ENCODE assay signal across 10 cellular contexts in the genomic region with DNA sequence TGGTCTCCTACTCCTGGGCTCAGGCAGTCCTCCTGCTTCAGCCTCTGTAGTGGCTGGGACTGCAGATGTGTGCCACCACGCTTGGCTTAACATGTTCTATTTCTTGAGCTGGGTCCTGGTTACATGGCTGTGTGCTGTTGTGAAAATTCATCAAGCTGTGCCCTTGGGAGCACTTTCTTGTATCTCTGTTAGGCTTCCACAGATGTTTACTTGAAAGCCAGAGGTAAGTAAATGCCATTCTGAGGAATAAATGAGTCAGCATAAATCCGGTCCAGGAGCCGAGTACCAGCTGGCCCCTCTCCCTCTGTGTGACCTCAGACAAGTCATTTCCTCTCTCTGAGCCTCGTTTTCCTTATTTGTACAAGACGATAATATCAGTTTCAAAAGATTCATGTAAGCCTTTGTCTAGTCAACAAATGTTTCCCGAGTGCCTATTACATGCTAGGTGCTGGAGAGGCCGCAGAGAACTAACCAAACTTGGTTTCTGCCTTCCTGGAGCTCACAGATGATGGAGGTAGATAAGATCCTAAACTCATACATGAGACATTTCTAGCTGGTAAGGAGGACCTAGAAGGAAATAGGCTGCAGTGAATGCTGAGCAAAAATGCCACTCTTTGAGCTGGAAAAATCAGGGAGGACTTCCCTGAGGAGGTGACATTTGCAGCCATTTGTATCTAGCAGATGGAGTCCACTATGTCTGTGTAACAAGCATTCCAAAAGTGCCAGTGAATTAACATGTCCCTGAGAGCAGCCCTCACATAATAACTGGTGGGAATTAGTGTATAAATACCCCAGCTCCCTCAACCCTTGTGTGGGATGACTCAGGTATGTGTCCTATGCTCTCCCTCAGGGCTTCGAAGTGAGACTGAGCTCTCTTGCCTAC. TPM values are rescaled to one million over a fixed set of nuclear protein-coding genes. Genes with fewer than 3 reads are reported as not detected.
DNase-seq lines count a peak whose midpoint lies in the region; ATAC-seq and TF ChIP-seq lines count a peak whose summit lies in the region.
"Had no signal": no experiment of that assay in that cellular context is flagged by ENCODE, and none has a peak within 500 bp of the region (broad histone marks: within the 10 kb centered on the region; RNA-seq: fewer than 3 reads in every experiment).

No MANE protein-coding gene starts in this region.

- DNase-seq in Caki2 (ENCODE audit: low read depth) (peak; percentile 29), NB4 (ENCODE audit: low read depth) (peak; percentile 83), NCI-H2107 treated with DMSO at 0.1 percent for 48 hours (lab: John Stamatoyannopoulos, UW; ENCODE audit: unreplicated experiment) (no peak), NCI-H82 (lab: John Stamatoyannopoulos, UW) (no peak), substantia nigra (lab: John Stamatoyannopoulos, UW) (no peak)
- DNase-seq in activated T-helper 2 cell treated with anti-CD3 and anti-CD28 coated beads, Interferon-gamma antibody, Interleukin-2, Interleukin-4, amounts not matched to agents 10 μg/mL and 5 μg/mL and 100 μg/mL, durations not matched to agents 14 hours and 24 hours and 36 hours (ENCODE audit: low spot score) = peak; percentile 69
- peak; percentile 77 for DNase-seq in stimulated activated CD4-positive, alpha-beta T cell treated with anti-CD3 and anti-CD28 coated beads, Interleukin-15, amount 100 ng/mL, for 24 hours
- DNase-seq: heart right ventricle had no signal

- H3K27me3 Mint-ChIP-seq in activated T-helper 2 cell treated with anti-CD3 and anti-CD28 coated beads, Interferon-gamma antibody, Interleukin-2, Interleukin-4, amounts not matched to agents 10 μg/mL and 5 μg/mL and 100 μg/mL, durations not matched to agents 14 hours and 24 hours and 36 hours (ENCODE audit: low read depth) = peaks cover 14% of the 10 kb centered on the region

- peak; percentile 48 for ATAC-seq in GM21619 (IDR thresholded peaks at IDR 0.05; ENCODE audit: unreplicated experiment)

- H3K4me3 Mint-ChIP-seq in activated T-helper 2 cell treated with anti-CD3 and anti-CD28 coated beads, Interferon-gamma antibody, Interleukin-2, Interleukin-4, amounts not matched to agents 10 μg/mL and 5 μg/mL and 100 μg/mL, durations not matched to agents 14 hours and 24 hours and 36 hours (ENCODE audit: low read depth) = peak overlapping the region; percentile 43

- no peak for TF ChIP-seq CTCF in NB4 (IDR thresholded peaks at IDR 0.05; ENCODE audit: low read depth, low read length)

- H3K27ac Mint-ChIP-seq in activated T-helper 2 cell treated with anti-CD3 and anti-CD28 coated beads, Interferon-gamma antibody, Interleukin-2, Interleukin-4, amounts not matched to agents 10 μg/mL and 5 μg/mL and 100 μg/mL, durations not matched to agents 14 hours and 24 hours and 36 hours = peak overlapping the region; percentile 85

- TF ChIP-seq POLR2A in NB4 (IDR thresholded peaks at IDR 0.05; ENCODE audit: extremely low read depth, insufficient read length) = no peak

- H3K4me1 Mint-ChIP-seq in activated T-helper 2 cell treated with anti-CD3 and anti-CD28 coated beads, Interferon-gamma antibody, Interleukin-2, Interleukin-4, amounts not matched to agents 10 μg/mL and 5 μg/mL and 100 μg/mL, durations not matched to agents 14 hours and 24 hours and 36 hours (ENCODE audit: low read depth) = peaks cover 49% of the 10 kb centered on the region

- in situ Hi-C loops in Caki2 (cut with HindIII; ENCODE audit: low pct_unique_long_range_greater_than_20kb, low sequenced_read_pairs) = no loop called here

- H3K36me3 Mint-ChIP-seq in activated T-helper 2 cell treated with anti-CD3 and anti-CD28 coated beads, Interferon-gamma antibody, Interleukin-2, Interleukin-4, amounts not matched to agents 10 μg/mL and 5 μg/mL and 100 μg/mL, durations not matched to agents 14 hours and 24 hours and 36 hours (ENCODE audit: low read depth) = peaks cover 38% of the 10 kb centered on the region

- H3K9me3 Mint-ChIP-seq in activated T-helper 2 cell treated with anti-CD3 and anti-CD28 coated beads, Interferon-gamma antibody, Interleukin-2, Interleukin-4, amounts not matched to agents 10 μg/mL and 5 μg/mL and 100 μg/mL, durations not matched to agents 14 hours and 24 hours and 36 hours = peaks cover 3% of the 10 kb centered on the region

- H3K27ac ChIP-seq in substantia nigra (ENCODE audit: low read depth, low read length, poor library complexity, severe bottlenecking) = no peak overlapping the region

- intact Hi-C loops in activated T-helper 2 cell treated with anti-CD3 and anti-CD28 coated beads, Interferon-gamma antibody, Interleukin-2, Interleukin-4, amounts not matched to agents 10 μg/mL and 5 μg/mL and 100 μg/mL, durations not matched to agents 14 hours and 24 hours and 36 hours (cut with micrococcal nuclease) = loop anchor here (1.0 to 10.0 kb wide), 7 partner anchors 35 to 608 kb away; a partner anchor contains a TSS

- no peak overlapping the region for H3K4me3 ChIP-seq in NB4 (ENCODE audit: low read depth, low read length)
- H3K4me3 ChIP-seq: heart right ventricle had no signal

RNA-seq across cellular contexts. Expression of a gene that starts 2.7 kb away (rescaled TPM):
- not detected in 2 replicates for total RNA-seq in Caki2 (2014; rRNA removed; shearing (Covaris generic); ENCODE audit: low replicate concordance)
- total RNA-seq in activated T-helper 2 cell treated with anti-CD3 and anti-CD28 coated beads, Interferon-gamma antibody, Interleukin-2, Interleukin-4, amounts not matched to agents 10 μg/mL and 5 μg/mL and 100 μg/mL, durations not matched to agents 14 hours and 24 hours and 36 hours = 107 TPM in 2 replicates

RNA-seq across cellular contexts. Expression of a gene that starts 12.2 kb away (rescaled TPM):
- not detected in 2 replicates for total RNA-seq in Caki2 (2014; rRNA removed; shearing (Covaris generic); ENCODE audit: low replicate concordance)
- total RNA-seq in activated T-helper 2 cell treated with anti-CD3 and anti-CD28 coated beads, Interferon-gamma antibody, Interleukin-2, Interleukin-4, amounts not matched to agents 10 μg/mL and 5 μg/mL and 100 μg/mL, durations not matched to agents 14 hours and 24 hours and 36 hours = not detected in 2 replicates
- total RNA-seq: H1, heart right ventricle had no signal

RNA-seq across cellular contexts. Expression of a gene that starts 17.3 kb away (rescaled TPM):
- total RNA-seq in Caki2 (2014; rRNA removed; shearing (Covaris generic); ENCODE audit: low replicate concordance) = 9.7 and 11.5 TPM in 2 replicates
- 30.1 and 30.4 TPM in 2 replicates for total RNA-seq in activated T-helper 2 cell treated with anti-CD3 and anti-CD28 coated beads, Interferon-gamma antibody, Interleukin-2, Interleukin-4, amounts not matched to agents 10 μg/mL and 5 μg/mL and 100 μg/mL, durations not matched to agents 14 hours and 24 hours and 36 hours

RNA-seq across cellular contexts. Expression of a gene that starts 41.2 kb away (rescaled TPM):
- not detected in 2 replicates for total RNA-seq in Caki2 (2014; rRNA removed; shearing (Covaris generic); ENCODE audit: low replicate concordance)
- total RNA-seq in activated T-helper 2 cell treated with anti-CD3 and anti-CD28 coated beads, Interferon-gamma antibody, Interleukin-2, Interleukin-4, amounts not matched to agents 10 μg/mL and 5 μg/mL and 100 μg/mL, durations not matched to agents 14 hours and 24 hours and 36 hours = 0.14 TPM in 2 replicates
- total RNA-seq: H1, heart right ventricle had no signal

RNA-seq across cellular contexts. Expression of a gene that starts 48.3 kb away (rescaled TPM):
- 51.8 and 58.5 TPM in 2 replicates for total RNA-seq in Caki2 (2014; rRNA removed; shearing (Covaris generic); ENCODE audit: low replicate concordance)
- total RNA-seq in activated T-helper 2 cell treated with anti-CD3 and anti-CD28 coated beads, Interferon-gamma antibody, Interleukin-2, Interleukin-4, amounts not matched to agents 10 μg/mL and 5 μg/mL and 100 μg/mL, durations not matched to agents 14 hours and 24 hours and 36 hours = 76.6 and 87.4 TPM in 2 replicates

Comparison
In these comparisons a context has a peak if more than half of its experiments do, and no peak if none do; other contexts are left out.
1. DNase-seq: peak in Caki2 (single experiment), NB4 (single experiment), activated T-helper 2 cell treated with anti-CD3 and anti-CD28 coated beads, Interferon-gamma antibody, Interleukin-2, Interleukin-4, amounts not matched to agents 10 μg/mL and 5 μg/mL and 100 μg/mL, durations not matched to agents 14 hours and 24 hours and 36 hours (single experiment) and stimulated activated CD4-positive, alpha-beta T cell treated with anti-CD3 and anti-CD28 coated beads, Interleukin-15, amount 100 ng/mL, for 24 hours (single experiment); none in NCI-H2107 treated with DMSO at 0.1 percent for 48 hours (single experiment), NCI-H82 (single experiment) and substantia nigra (0 of 49).
2. RNA of a gene that starts 2.7 kb away (total RNA-seq): 107 TPM in activated T-helper 2 cell treated with anti-CD3 and anti-CD28 coated beads, Interferon-gamma antibody, Interleukin-2, Interleukin-4, amounts not matched to agents 10 μg/mL and 5 μg/mL and 100 μg/mL, durations not matched to agents 14 hours and 24 hours and 36 hours; not detected in Caki2; every median in the first group is over 100 times any median in the second.